ENCODE assay signal across 18 cellular contexts in the genomic region with DNA sequence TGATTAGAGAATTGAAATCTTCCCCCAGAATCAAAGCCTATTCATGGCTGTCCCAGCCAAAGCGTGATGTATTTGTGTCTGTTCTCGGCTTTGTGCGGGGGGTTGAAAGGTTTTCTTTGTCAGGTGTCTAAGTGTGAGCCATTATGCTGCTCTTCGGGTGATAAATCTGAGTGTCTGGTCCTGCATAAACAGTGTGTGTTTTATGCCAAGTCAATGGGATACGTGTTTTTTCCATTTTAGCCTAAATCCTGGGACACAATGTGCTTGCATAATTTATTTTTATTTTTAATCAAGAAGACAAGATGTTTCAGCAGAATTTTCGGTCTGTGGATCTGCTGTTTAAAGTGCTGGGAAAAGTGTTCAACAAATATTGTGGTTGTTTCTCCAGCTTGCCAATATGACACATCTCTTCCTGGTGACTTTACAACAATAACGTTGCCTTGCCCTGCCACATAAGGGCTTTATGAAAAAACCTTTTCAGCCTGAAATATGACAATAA.
DNase-seq lines count a peak whose midpoint lies in the region; ATAC-seq and TF ChIP-seq lines count a peak whose summit lies in the region.
"Had no signal": no experiment of that assay in that cellular context is flagged by ENCODE, and none has a peak within 500 bp of the region (broad histone marks: within the 10 kb centered on the region; RNA-seq: fewer than 3 reads in every experiment).

No MANE protein-coding gene starts in this region.

- no peak overlapping the region for H4K5ac ChIP-seq in mesendoderm (ENCODE audit: low read length)

- ATAC-seq in activated T-cell treated with anti-CD3 and anti-CD28 coated beads, Interleukin-2, amount 50 U/mL, for 72 hours (replicated peaks in 1 of 2): no peak
- ATAC-seq in activated T-cell treated with anti-CD3 and anti-CD28 coated beads, Interleukin-2, amount 50 U/mL, for 4 hours: no peak
- ATAC-seq in HG03432 (IDR thresholded peaks at IDR 0.05; ENCODE audit: unreplicated experiment): no peak
- ATAC-seq: A549 had no signal

- no peaks in the 10 kb centered on the region for H3K27me3 Mint-ChIP-seq in activated T-cell treated with anti-CD3 and anti-CD28 coated beads, Interleukin-2, amount 50 U/mL, for 72 hours (ENCODE audit: low read depth)
- no peaks in the 10 kb centered on the region for H3K27me3 Mint-ChIP-seq in activated T-cell treated with anti-CD3 and anti-CD28 coated beads, Interleukin-2, amount 50 U/mL, for 4 hours (ENCODE audit: low read depth)
- H3K27me3 Mint-ChIP-seq in endodermal cell (ENCODE audit: insufficient read depth): no peaks in the 10 kb centered on the region
- H3K27me3 Mint-ChIP-seq: activated naive CD4-positive, alpha-beta T cell treated with anti-CD3 and anti-CD28 coated beads, Interleukin-2, amount 10 ng/mL, durations not matched to agents 7 days and 5 days; dendritic cell treated with granulocyte-macrophage colony-stimulating factor and Interleukin-4, amounts not matched to agents 40 ng/mL and 50 ng/mL, for 4 days; natural killer cell treated with Interleukin-12 subunit alpha and Interleukin-12 subunit beta and Interleukin-15 and Interleukin-18, amount 100 ng/mL, for 72 hours had no signal

- H2AK5ac ChIP-seq in mesendoderm (ENCODE audit: low read length): no peak overlapping the region

- no peaks in the 10 kb centered on the region for H3K27me3 ChIP-seq in endodermal cell (ENCODE audit: control insufficient read depth, insufficient read depth, low read length, poor library complexity, severe bottlenecking)
- no peaks in the 10 kb centered on the region for H3K27me3 ChIP-seq in mesendoderm (ENCODE audit: insufficient read depth, low read length, poor library complexity)
- H3K27me3 ChIP-seq in vagina: no peaks in the 10 kb centered on the region
- H3K27me3 ChIP-seq: esophagus muscularis mucosa had no signal

- H3K36me3 Mint-ChIP-seq in activated T-cell treated with anti-CD3 and anti-CD28 coated beads, Interleukin-2, amount 50 U/mL, for 72 hours (ENCODE audit: insufficient read depth in 2 of 2): no peaks in the 10 kb centered on the region
- peaks cover 5% of the 10 kb centered on the region for H3K36me3 Mint-ChIP-seq in activated T-cell treated with anti-CD3 and anti-CD28 coated beads, Interleukin-2, amount 50 U/mL, for 4 hours (ENCODE audit: insufficient read depth)
- peaks cover 2% of the 10 kb centered on the region for H3K36me3 Mint-ChIP-seq in endodermal cell (ENCODE audit: low read depth)
- H3K36me3 Mint-ChIP-seq: natural killer cell treated with Interleukin-12 subunit alpha and Interleukin-12 subunit beta and Interleukin-15 and Interleukin-18, amount 100 ng/mL, for 72 hours had no signal

- no peak overlapping the region for H3K18ac ChIP-seq in mesendoderm (ENCODE audit: low read length)

- WGBS in endodermal cell (ENCODE audit: insufficient coverage in 1 of 2, insufficient read length in 1 of 2), 2 experiments: 84 to 96% methylated on average over 3 to 7 of the region's 7 CpGs
- no CpG with 5 or more reads among the region's 7 CpGs for WGBS in mesendoderm (ENCODE audit: extremely low coverage, insufficient coverage, low lambda C conversion rate)

- peak overlapping the region; percentile 48 for H3K27ac ChIP-seq in endodermal cell (ENCODE audit: low read depth, low read length)
- no peak overlapping the region for H3K27ac ChIP-seq in mesendoderm (ENCODE audit: low read depth, low read length)
- H3K27ac ChIP-seq in vagina: peak overlapping the region; percentile 74
- H3K27ac ChIP-seq: A549 had no signal

- no peaks in the 10 kb centered on the region for H3K79me2 ChIP-seq in mesendoderm (ENCODE audit: control insufficient read depth, insufficient read depth, low read length)

- TF ChIP-seq POLR2A in vagina (IDR thresholded peaks at IDR 0.05): no peak

- H3K27ac Mint-ChIP-seq in activated T-cell treated with anti-CD3 and anti-CD28 coated beads, Interleukin-2, amount 50 U/mL, for 72 hours: peak overlapping the region; percentile 24
- no peak overlapping the region for H3K27ac Mint-ChIP-seq in endodermal cell
- H3K27ac Mint-ChIP-seq: activated naive CD4-positive, alpha-beta T cell treated with anti-CD3 and anti-CD28 coated beads, Interleukin-2, amount 10 ng/mL, durations not matched to agents 7 days and 5 days; dendritic cell treated with granulocyte-macrophage colony-stimulating factor and Interleukin-4, amounts not matched to agents 40 ng/mL and 50 ng/mL, for 4 days had no signal

- no peak overlapping the region for H2BK120ac ChIP-seq in mesendoderm (ENCODE audit: low read depth, low read length)

- TF ChIP-seq CTCF in endodermal cell (conservative IDR thresholded peaks at IDR 0.05) (no peak), vagina (IDR thresholded peaks at IDR 0.05) (no peak)

- no peaks in the 10 kb centered on the region for H3K79me1 ChIP-seq in mesendoderm (ENCODE audit: low read length)

- H4K8ac ChIP-seq in mesendoderm (ENCODE audit: low read depth, low read length): no peak overlapping the region

- no peak overlapping the region for H3K4ac ChIP-seq in mesendoderm (ENCODE audit: low read depth, low read length)

- H3K56ac ChIP-seq in mesendoderm (ENCODE audit: low read length): no peak overlapping the region

- H3K36me3 ChIP-seq in endodermal cell (ENCODE audit: control insufficient read depth, insufficient read depth, low read length): no peaks in the 10 kb centered on the region
- H3K36me3 ChIP-seq in mesendoderm (ENCODE audit: control insufficient read depth, insufficient read depth, low read length): no peaks in the 10 kb centered on the region
- H3K36me3 ChIP-seq in vagina: no peaks in the 10 kb centered on the region

- H3K4me1 ChIP-seq in endodermal cell (ENCODE audit: control insufficient read depth, insufficient read depth, low read length) (peaks cover 12% of the 10 kb centered on the region), mesendoderm (ENCODE audit: control insufficient read depth, low read depth, low read length) (no peaks in the 10 kb centered on the region), vagina (peaks cover 57% of the 10 kb centered on the region)
- H3K4me1 ChIP-seq: A549 had no signal

- no peak overlapping the region for H3K4me2 ChIP-seq in mesendoderm (ENCODE audit: low read length)
- H3K4me2 ChIP-seq: A549 had no signal

- no peak overlapping the region for H3K4me3 Mint-ChIP-seq in activated T-cell treated with anti-CD3 and anti-CD28 coated beads, Interleukin-2, amount 50 U/mL, for 72 hours
- H3K4me3 Mint-ChIP-seq in activated T-cell treated with anti-CD3 and anti-CD28 coated beads, Interleukin-2, amount 50 U/mL, for 4 hours: no peak overlapping the region
- no peak overlapping the region for H3K4me3 Mint-ChIP-seq in endodermal cell
- H3K4me3 Mint-ChIP-seq: activated naive CD4-positive, alpha-beta T cell treated with anti-CD3 and anti-CD28 coated beads, Interleukin-2, amount 10 ng/mL, durations not matched to agents 7 days and 5 days; dendritic cell treated with granulocyte-macrophage colony-stimulating factor and Interleukin-4, amounts not matched to agents 40 ng/mL and 50 ng/mL, for 4 days; natural killer cell treated with Interleukin-12 subunit alpha and Interleukin-12 subunit beta and Interleukin-15 and Interleukin-18, amount 100 ng/mL, for 72 hours had no signal

- no peaks in the 10 kb centered on the region for H3K9me3 Mint-ChIP-seq in activated T-cell treated with anti-CD3 and anti-CD28 coated beads, Interleukin-2, amount 50 U/mL, for 72 hours
- H3K9me3 Mint-ChIP-seq in activated T-cell treated with anti-CD3 and anti-CD28 coated beads, Interleukin-2, amount 50 U/mL, for 4 hours: no peaks in the 10 kb centered on the region
- H3K9me3 Mint-ChIP-seq in endodermal cell: no peaks in the 10 kb centered on the region
- H3K9me3 Mint-ChIP-seq: activated naive CD4-positive, alpha-beta T cell treated with anti-CD3 and anti-CD28 coated beads, Interleukin-2, amount 10 ng/mL, durations not matched to agents 7 days and 5 days; dendritic cell treated with granulocyte-macrophage colony-stimulating factor and Interleukin-4, amounts not matched to agents 40 ng/mL and 50 ng/mL, for 4 days; natural killer cell treated with Interleukin-12 subunit alpha and Interleukin-12 subunit beta and Interleukin-15 and Interleukin-18, amount 100 ng/mL, for 72 hours had no signal

- no peaks in the 10 kb centered on the region for H3K9me3 ChIP-seq in endodermal cell (ENCODE audit: control insufficient read depth, low read length)
- H3K9me3 ChIP-seq in vagina: no peaks in the 10 kb centered on the region
- H3K9me3 ChIP-seq: A549, esophagus muscularis mucosa had no signal

- no peak for DNase-seq in activated T-cell treated with anti-CD3 and anti-CD28 coated beads, Interleukin-2, amount 50 U/mL, for 72 hours
- no peak for DNase-seq in activated T-cell treated with anti-CD3 and anti-CD28 coated beads, Interleukin-2, amount 50 U/mL, for 4 hours
- DNase-seq in endodermal cell (no peak), mesendoderm (peak; percentile 23), vagina (ENCODE audit: extremely low spot score in 2 of 2) (no peak), LoVo (ENCODE audit: low spot score) (no peak)
- DNase-seq in activated effector memory CD4-positive, alpha-beta T cell treated with Interleukin-2 at 50 U/mL for 16 hours: no peak
- DNase-seq: activated CD4-positive, alpha-beta T cell treated with anti-CD3 and anti-CD28 coated beads, Interleukin-2, amount 50 U/mL, for 1 hour; activated naive CD4-positive, alpha-beta T cell treated with anti-CD3 and anti-CD28 coated beads, Interleukin-2, amount 10 ng/mL, durations not matched to agents 7 days and 5 days; DMS 273 treated with DMSO at 0.1 percent for 48 hours; NCI-H1694 treated with DMSO at 0.1 percent for 48 hours; SW 1271 had no signal

- H3K4me3 ChIP-seq in endodermal cell (ENCODE audit: low read length): peak overlapping the region; percentile 54
- no peak overlapping the region for H3K4me3 ChIP-seq in mesendoderm (ENCODE audit: low read length)
- no peak overlapping the region for H3K4me3 ChIP-seq in vagina
- H3K4me3 ChIP-seq: A549, esophagus muscularis mucosa, lung had no signal

- H3K23ac ChIP-seq in mesendoderm (ENCODE audit: low read length): no peak overlapping the region

- H2BK15ac ChIP-seq in mesendoderm (replicated peaks; ENCODE audit: low read depth): no peak overlapping the region

- H2BK5ac ChIP-seq in mesendoderm (ENCODE audit: low read length): no peak overlapping the region

- H3K4me1 Mint-ChIP-seq in activated T-cell treated with anti-CD3 and anti-CD28 coated beads, Interleukin-2, amount 50 U/mL, for 72 hours (ENCODE audit: low read depth): peaks cover 4% of the 10 kb centered on the region
- no peaks in the 10 kb centered on the region for H3K4me1 Mint-ChIP-seq in activated T-cell treated with anti-CD3 and anti-CD28 coated beads, Interleukin-2, amount 50 U/mL, for 4 hours (ENCODE audit: low read depth)
- H3K4me1 Mint-ChIP-seq in endodermal cell: peaks cover 24% of the 10 kb centered on the region
- H3K4me1 Mint-ChIP-seq: activated naive CD4-positive, alpha-beta T cell treated with anti-CD3 and anti-CD28 coated beads, Interleukin-2, amount 10 ng/mL, durations not matched to agents 7 days and 5 days had no signal

- H3K9ac ChIP-seq in endodermal cell (ENCODE audit: extremely low read depth, low read length, poor library complexity, severe bottlenecking): no peak overlapping the region
- H3K9ac ChIP-seq in mesendoderm (ENCODE audit: low read length): no peak overlapping the region

- intact Hi-C loops in vagina (cut with DNase I): no loop called here
